Comparison of ENCODE assay signal across 1 cellular context in the genomic region with DNA sequence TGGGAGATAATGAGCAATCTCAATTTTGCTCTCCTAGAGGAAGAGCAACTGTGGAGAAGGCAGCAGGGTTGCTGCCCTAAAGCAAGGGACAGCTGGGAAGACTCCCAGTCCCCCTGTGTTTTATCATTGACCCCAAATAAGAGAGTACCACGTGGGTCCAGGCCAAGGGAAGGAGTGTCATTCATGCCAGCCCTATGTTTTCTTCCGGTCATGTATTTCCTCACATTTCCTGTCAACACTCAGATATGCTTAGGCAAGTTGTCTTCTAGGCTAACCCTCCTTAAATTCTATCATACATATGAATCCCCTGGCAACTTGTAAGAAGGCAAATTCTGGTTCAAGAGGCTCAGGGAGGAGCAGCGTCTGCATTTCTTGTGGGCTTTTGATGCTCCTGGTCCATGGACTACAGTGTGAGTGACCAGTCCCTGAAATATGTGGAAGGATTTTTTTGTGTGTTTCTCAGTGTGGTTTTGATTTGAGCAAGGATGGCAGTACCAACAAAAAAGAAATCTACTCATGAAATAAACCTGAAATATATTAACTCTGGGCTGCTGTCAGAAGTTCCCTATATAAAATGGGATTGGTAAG.
TF ChIP-seq lines count a peak whose summit lies in the region.

No MANE protein-coding gene starts in this region.

TF ChIP-seq in SK-N-SH treated with all-trans-retinoic acid at 6 μM for 48 hours, 23 proteins besides CTCF, POLR2A, EP300 and RAD21 (continued from another document):
- TF ChIP-seq ARNTL (CRISPR knock-in tag; IDR thresholded peaks at IDR 0.05; ENCODE audit: borderline replicate concordance, low read depth), result no peak
- TF ChIP-seq ESRRG (CRISPR knock-in tag; IDR thresholded peaks at IDR 0.05), result no peak
- TF ChIP-seq BACH2 (CRISPR knock-in tag; IDR thresholded peaks at IDR 0.05; ENCODE audit: borderline replicate concordance), result no peak
- TF ChIP-seq, protein P1, sequence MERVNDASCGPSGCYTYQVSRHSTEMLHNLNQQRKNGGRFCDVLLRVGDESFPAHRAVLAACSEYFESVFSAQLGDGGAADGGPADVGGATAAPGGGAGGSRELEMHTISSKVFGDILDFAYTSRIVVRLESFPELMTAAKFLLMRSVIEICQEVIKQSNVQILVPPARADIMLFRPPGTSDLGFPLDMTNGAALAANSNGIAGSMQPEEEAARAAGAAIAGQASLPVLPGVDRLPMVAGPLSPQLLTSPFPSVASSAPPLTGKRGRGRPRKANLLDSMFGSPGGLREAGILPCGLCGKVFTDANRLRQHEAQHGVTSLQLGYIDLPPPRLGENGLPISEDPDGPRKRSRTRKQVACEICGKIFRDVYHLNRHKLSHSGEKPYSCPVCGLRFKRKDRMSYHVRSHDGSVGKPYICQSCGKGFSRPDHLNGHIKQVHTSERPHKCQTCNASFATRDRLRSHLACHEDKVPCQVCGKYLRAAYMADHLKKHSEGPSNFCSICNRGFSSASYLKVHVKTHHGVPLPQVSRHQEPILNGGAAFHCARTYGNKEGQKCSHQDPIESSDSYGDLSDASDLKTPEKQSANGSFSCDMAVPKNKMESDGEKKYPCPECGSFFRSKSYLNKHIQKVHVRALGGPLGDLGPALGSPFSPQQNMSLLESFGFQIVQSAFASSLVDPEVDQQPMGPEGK (CRISPR knock-in tag; IDR thresholded peaks at IDR 0.05; ENCODE audit: borderline replicate concordance), result no peak
- no peak for TF ChIP-seq ZNF8 (CRISPR knock-in tag; IDR thresholded peaks at IDR 0.05)
- TF ChIP-seq GLIS3 (CRISPR knock-in tag; IDR thresholded peaks at IDR 0.05), result no peak
